In the genomic region with DNA sequence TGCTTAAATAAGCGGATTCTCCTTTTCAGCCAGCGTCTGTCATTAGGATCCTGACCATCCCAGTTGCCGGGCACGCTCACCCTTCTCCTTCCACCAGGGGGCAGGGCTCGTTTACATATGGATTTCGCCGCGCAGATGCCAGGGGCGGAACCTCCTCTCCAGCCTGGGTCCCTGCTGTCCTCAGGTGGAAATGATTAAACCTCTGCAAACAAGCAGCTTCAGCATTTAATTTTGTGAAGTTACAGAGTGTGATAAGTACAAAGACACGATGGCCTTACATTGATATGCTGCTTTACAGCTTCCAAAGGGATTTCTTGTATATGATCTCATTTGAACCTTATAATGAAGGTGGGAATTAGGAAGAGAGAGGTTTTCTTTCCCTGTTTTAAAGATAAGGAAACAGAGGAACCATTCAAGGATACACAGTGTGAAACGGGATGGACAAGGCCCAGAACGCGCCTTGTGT, we compare ENCODE assay signal across 8 cellular contexts. TPM values are rescaled to one million over a fixed set of nuclear protein-coding genes. Genes with fewer than 3 reads are reported as not detected.
DNase-seq lines count a peak whose midpoint lies in the region; ATAC-seq and TF ChIP-seq lines count a peak whose summit lies in the region.

No MANE protein-coding gene starts in this region.

- TF ChIP-seq CTCF in WERI-Rb-1 (IDR thresholded peaks at IDR 0.05; ENCODE audit: low read depth, low read length) (peak; percentile 89), brain microvascular endothelial cell (IDR thresholded peaks at IDR 0.05; ENCODE audit: low read depth, low read length, missing control alignments) (peak; percentile 96)

- no peak for ATAC-seq in HG02970 (IDR thresholded peaks at IDR 0.05; ENCODE audit: low FRiP score, unreplicated experiment)

- H3K27ac ChIP-seq in WERI-Rb-1 (no peak overlapping the region), brain microvascular endothelial cell (no peak overlapping the region)

- DNase-seq in AML-193 (lab: John Stamatoyannopoulos, UW), result peak; percentile 77 to 80
- DNase-seq in H4 (ENCODE audit: low spot score), result peak; percentile 70
- DNase-seq in NCI-H2227 (lab: John Stamatoyannopoulos, UW; ENCODE audit: unreplicated experiment), result peak; percentile 88
- peak; percentile 89 for DNase-seq in WERI-Rb-1
- peak; percentile 71 for DNase-seq in brain microvascular endothelial cell
- peak; percentile 72 for DNase-seq in iris pigment epithelial cell (ENCODE audit: low read depth)
- DNase-seq in stimulated activated CD4-positive, alpha-beta T cell treated with anti-CD3 and anti-CD28 coated beads, Interleukin-1b, Interleukin-23, amount 100 ng/mL, for 24 hours (ENCODE audit: low read depth in 4 of 4, low spot score in 1 of 4), result peak; percentile 46 to 67 (median 64)

- no peaks in the 10 kb centered on the region for H3K36me3 ChIP-seq in WERI-Rb-1
- H3K36me3 ChIP-seq in brain microvascular endothelial cell (replicated peaks), result no peaks in the 10 kb centered on the region

- in situ Hi-C loops in brain microvascular endothelial cell (cut with HindIII; ENCODE audit: low pct_ligation_motif_present, low sequenced_read_pairs), result no loop called here

- peaks cover 94% of the 10 kb centered on the region for H3K27me3 ChIP-seq in WERI-Rb-1 (ENCODE audit: insufficient read depth, low read depth, severe bottlenecking)
- H3K27me3 ChIP-seq in brain microvascular endothelial cell (replicated peaks), result no peaks in the 10 kb centered on the region

- H3K4me3 ChIP-seq in WERI-Rb-1 (ENCODE audit: low read depth, low read length) (no peak overlapping the region), brain microvascular endothelial cell (ENCODE audit: low read depth, low read length) (no peak overlapping the region)

- H3K9me3 ChIP-seq in WERI-Rb-1 (ENCODE audit: severe bottlenecking), result peaks cover 6% of the 10 kb centered on the region

RNA-seq across cellular contexts. Expression of gene KRT28, which starts 3.9 kb away (rescaled TPM):
- total RNA-seq in H4 (2014; rRNA removed; shearing (Covaris generic)), result not detected in 2 replicates

RNA-seq across cellular contexts. Expression of gene KRT10, which starts 18.8 kb away (rescaled TPM):
- 45.0 and 61.1 TPM in 2 replicates for total RNA-seq in H4 (2014; rRNA removed; shearing (Covaris generic))

RNA-seq across cellular contexts. Expression of gene KRT27, which starts 21.3 kb away (rescaled TPM):
- total RNA-seq in H4 (2014; rRNA removed; shearing (Covaris generic)), result not detected in 2 replicates

RNA-seq across cellular contexts. Expression of gene KRT26, which starts 31.6 kb away (rescaled TPM):
- total RNA-seq in H4 (2014; rRNA removed; shearing (Covaris generic)), result not detected in 2 replicates

RNA-seq across cellular contexts. Expression of gene KRT25, which starts 48.5 kb away (rescaled TPM):
- total RNA-seq in H4 (2014; rRNA removed; shearing (Covaris generic)), result not detected in 2 replicates
